In genomic region chr12:82505150-82505549, GRCh38 we compare ENCODE assay signal across 30 cellular contexts.
"Had no signal": no experiment of that assay in that cellular context is flagged by ENCODE, and none has a peak within 500 bp of the region (broad histone marks: within the 10 kb centered on the region; RNA-seq: fewer than 3 reads in every experiment).

No MANE protein-coding gene starts in this region.

- H3K4me2 ChIP-seq: hepatocyte had no signal

- DNase-seq: activated B cell treated with CpG ODN at 0.5 μM for 24 hours; activated CD4-positive, alpha-beta T cell treated with anti-CD3 and anti-CD28 coated beads for 48 hours; activated CD4-positive, alpha-beta T cell treated with anti-CD3 and anti-CD28 coated beads, Interleukin-2, amount 50 U/mL, for 1 hour; activated CD4-positive, alpha-beta T cell treated with anti-CD3 and anti-CD28 coated beads, Interleukin-2, amount 50 U/mL, for 48 hours; activated CD8-positive, alpha-beta memory T cell treated with anti-CD3 and anti-CD28 coated beads for 24 hours; activated CD8-positive, alpha-beta T cell treated with anti-CD3 and anti-CD28 coated beads for 36 hours; activated effector memory CD4-positive, alpha-beta T cell treated with Interleukin-2 at 50 U/mL for 16 hours; activated gamma-delta T cell treated with Interleukin-2 at 50 U/mL for 16 hours; activated naive CD4-positive, alpha-beta T cell treated with anti-CD3 and anti-CD28 coated beads, Interleukin-2, amount 50 U/mL, for 16 hours; activated naive CD4-positive, alpha-beta T cell treated with Interleukin-2 at 50 U/mL for 16 hours; activated T-cell treated with anti-CD3 and anti-CD28 coated beads, Interleukin-2, amount 50 U/mL, for 4 hours; amniotic stem cell; anterior cingulate cortex; brain microvascular endothelial cell; dorsolateral prefrontal cortex; effector memory CD4-positive, alpha-beta T cell; esophagus squamous epithelium; foreskin melanocyte; heart right ventricle; T-helper 2 cell; WERI-Rb-1 had no signal

- H3K9me3 ChIP-seq: esophagus squamous epithelium, gastroesophageal sphincter, heart right ventricle had no signal

- H2AFZ ChIP-seq: hepatocyte had no signal

- H3K4me3 ChIP-seq: coronary artery, dorsolateral prefrontal cortex, esophagus squamous epithelium, gastroesophageal sphincter, heart right ventricle, hepatocyte had no signal

- H3K27ac Mint-ChIP-seq: activated B cell treated with CpG ODN at 0.5 μM for 24 hours; activated CD8-positive, alpha-beta T cell treated with anti-CD3 and anti-CD28 coated beads for 36 hours; activated naive CD8-positive, alpha-beta T cell; activated T-helper 17 cell treated with anti-CD3 and anti-CD28 coated beads, Interleukin-2, amount 50 U/mL, for 72 hours; dendritic cell treated with granulocyte-macrophage colony-stimulating factor and Interleukin-4, amounts not matched to agents 40 ng/mL and 50 ng/mL, for 4 days had no signal

- H3K27ac ChIP-seq: brain microvascular endothelial cell, coronary artery, dorsolateral prefrontal cortex, epithelial cell of prostate, esophagus squamous epithelium, gastroesophageal sphincter, heart right ventricle, hepatocyte, WERI-Rb-1 had no signal

- H3K27me3 Mint-ChIP-seq: activated B cell treated with CpG ODN at 0.5 μM for 24 hours; central memory CD8-positive, alpha-beta T cell had no signal

- H3K79me2 ChIP-seq: hepatocyte had no signal

- H3K36me3 ChIP-seq: brain microvascular endothelial cell, esophagus squamous epithelium, gastroesophageal sphincter, heart right ventricle, WERI-Rb-1 had no signal

- H3K4me3 Mint-ChIP-seq: activated B cell treated with CpG ODN at 0.5 μM for 24 hours; activated CD8-positive, alpha-beta T cell treated with anti-CD3 and anti-CD28 coated beads for 36 hours; activated naive CD8-positive, alpha-beta T cell; activated T-cell treated with anti-CD3 and anti-CD28 coated beads, Interleukin-2, amount 50 U/mL, for 4 hours; activated T-helper 17 cell treated with anti-CD3 and anti-CD28 coated beads, Interleukin-2, amount 50 U/mL, for 72 hours; central memory CD8-positive, alpha-beta T cell; dendritic cell treated with granulocyte-macrophage colony-stimulating factor and Interleukin-4, amounts not matched to agents 40 ng/mL and 50 ng/mL, for 4 days had no signal

- H3K4me1 Mint-ChIP-seq: activated B cell treated with CpG ODN at 0.5 μM for 24 hours; activated T-helper 17 cell treated with anti-CD3 and anti-CD28 coated beads, Interleukin-2, amount 50 U/mL, for 72 hours; central memory CD8-positive, alpha-beta T cell had no signal

- H3K9me3 Mint-ChIP-seq: activated B cell treated with CpG ODN at 0.5 μM for 24 hours; activated CD8-positive, alpha-beta T cell treated with anti-CD3 and anti-CD28 coated beads for 36 hours; activated T-cell treated with anti-CD3 and anti-CD28 coated beads, Interleukin-2, amount 50 U/mL, for 4 hours; dendritic cell treated with granulocyte-macrophage colony-stimulating factor and Interleukin-4, amounts not matched to agents 40 ng/mL and 50 ng/mL, for 4 days had no signal

- H3K27me3 ChIP-seq: brain microvascular endothelial cell, dorsolateral prefrontal cortex, esophagus squamous epithelium, gastroesophageal sphincter, heart right ventricle, hepatocyte had no signal

- ATAC-seq: activated CD4-positive, CD25-positive, alpha-beta regulatory T cell treated with anti-CD3 and anti-CD28 coated beads, Interleukin-2, amount 50 U/mL, for 24 hours; activated CD8-positive, alpha-beta T cell treated with anti-CD3 and anti-CD28 coated beads for 36 hours; activated T-cell treated with anti-CD3 and anti-CD28 coated beads, Interleukin-2, amount 50 U/mL, for 4 hours; activated T-helper 17 cell treated with anti-CD3 and anti-CD28 coated beads, Interleukin-2, amount 50 U/mL, for 72 hours; gastroesophageal sphincter; heart right ventricle had no signal

- H3K4me1 ChIP-seq: esophagus squamous epithelium, heart right ventricle had no signal

- H3K36me3 Mint-ChIP-seq: activated naive CD8-positive, alpha-beta T cell had no signal
